In genomic region chr15:52657338-52657737, GRCh38 we compare ENCODE assay signal across 11 cellular contexts. TPM values are rescaled to one million over a fixed set of nuclear protein-coding genes. Genes with fewer than 3 reads are reported as not detected.
DNase-seq lines count a peak whose midpoint lies in the region; ATAC-seq and TF ChIP-seq lines count a peak whose summit lies in the region.
"Had no signal": no experiment of that assay in that cellular context is flagged by ENCODE, and none has a peak within 500 bp of the region (broad histone marks: within the 10 kb centered on the region; RNA-seq: fewer than 3 reads in every experiment).

No MANE protein-coding gene starts in this region.

- TF ChIP-seq POLR2A in transverse colon (IDR thresholded peaks at IDR 0.05), result no peak

- H3K36me3 Mint-ChIP-seq in chondrocyte (ENCODE audit: low read depth) (peaks cover 7% of the 10 kb centered on the region), glutamatergic neuron (ENCODE audit: unreplicated experiment) (no peaks in the 10 kb centered on the region)
- H3K36me3 Mint-ChIP-seq in activated CD4-positive, alpha-beta T cell treated with anti-CD3 and anti-CD28 coated beads for 36 hours (ENCODE audit: low read depth), result peaks cover 22% of the 10 kb centered on the region

- H3K27ac ChIP-seq in KMS-11, result no peak overlapping the region
- H3K27ac ChIP-seq in transverse colon, result peak overlapping the region in 3 of 4 donors; percentile 5 to 38 (median 29)

- H2AFZ ChIP-seq in KMS-11 (ENCODE audit: low read depth), result no peak overlapping the region

- H3K36me3 ChIP-seq in KMS-11 (ENCODE audit: insufficient read depth) (no peaks in the 10 kb centered on the region; the same call in 1 of the 2 replicates), transverse colon (peaks cover 0 to 16% (median 6%) of the 10 kb centered on the region in 4 donors)

- no peak overlapping the region for H3K4me3 ChIP-seq in KMS-11 (IDR thresholded peaks at IDR 0.05; ENCODE audit: insufficient read depth, low read depth, low read length)
- no peak overlapping the region for H3K4me3 ChIP-seq in transverse colon
- H3K4me3 ChIP-seq: mucosa of descending colon had no signal

- POLR2A ChIA-PET in activated CD4-positive, alpha-beta T cell treated with anti-CD3 and anti-CD28 coated beads for 36 hours (lab: Charles Lee), result no interaction called here

- H3K27me3 Mint-ChIP-seq in chondrocyte (ENCODE audit: low read depth), result no peaks in the 10 kb centered on the region
- H3K27me3 Mint-ChIP-seq in activated CD4-positive, alpha-beta T cell treated with anti-CD3 and anti-CD28 coated beads for 36 hours, result no peaks in the 10 kb centered on the region
- H3K27me3 Mint-ChIP-seq in glutamatergic neuron (ENCODE audit: unreplicated experiment), result peaks cover 2% of the 10 kb centered on the region
- H3K27me3 Mint-ChIP-seq: activated CD4-positive, alpha-beta memory T cell treated with anti-CD3 and anti-CD28 coated beads for 36 hours; activated naive CD8-positive, alpha-beta T cell treated with anti-CD3 and anti-CD28 coated beads, Interleukin-2, amount 50 U/mL, for 24 hours had no signal

- H3K4me1 ChIP-seq in KMS-11 (ENCODE audit: low read depth, poor library complexity, severe bottlenecking) (peaks cover 61% of the 10 kb centered on the region), transverse colon (peaks cover 12 to 58% (median 24%) of the 10 kb centered on the region in 4 donors)

- WGBS in transverse colon (ENCODE audit: low coverage in 1 of 2), 2 donors, result 22 to 53% methylated on average over 1 of the region's 1 CpG

- H3K9ac ChIP-seq in KMS-11, result no peak overlapping the region

- no peaks in the 10 kb centered on the region for H3K9me3 ChIP-seq in transverse colon
- H3K9me3 ChIP-seq: mucosa of descending colon had no signal

- H3K4me2 ChIP-seq in KMS-11, result peak overlapping the region; percentile 60; the same call in 1 of the 2 replicates

- intact Hi-C loops in transverse colon (cut with DNase I; ENCODE audit: low total_unique reads), result no loop called here
- intact Hi-C loops in activated CD4-positive, alpha-beta T cell treated with anti-CD3 and anti-CD28 coated beads for 36 hours (cut with DNase I, micrococcal nuclease), result loop anchor here in 1 of 2 experiments (5.0 kb wide), 1 partner anchor 100 kb away; no protein-coding TSS in a partner anchor

- H3K4me3 Mint-ChIP-seq in chondrocyte (ENCODE audit: unreplicated experiment), result no peak overlapping the region
- H3K4me3 Mint-ChIP-seq in activated CD4-positive, alpha-beta T cell treated with anti-CD3 and anti-CD28 coated beads for 36 hours, result no peak overlapping the region
- H3K4me3 Mint-ChIP-seq in glutamatergic neuron (ENCODE audit: unreplicated experiment), result no peak overlapping the region
- H3K4me3 Mint-ChIP-seq: activated CD4-positive, alpha-beta memory T cell treated with anti-CD3 and anti-CD28 coated beads for 36 hours; activated naive CD8-positive, alpha-beta T cell treated with anti-CD3 and anti-CD28 coated beads, Interleukin-2, amount 50 U/mL, for 24 hours had no signal

- CTCF ChIA-PET in activated CD4-positive, alpha-beta T cell treated with anti-CD3 and anti-CD28 coated beads for 36 hours (lab: Charles Lee), result interaction anchor here (1.4 kb wide), 1 partner anchor 77 kb away, joined by 3 read pairs; no protein-coding TSS in a partner anchor

- ATAC-seq in activated CD4-positive, alpha-beta T cell treated with anti-CD3 and anti-CD28 coated beads for 36 hours, result no peak
- ATAC-seq: activated naive CD8-positive, alpha-beta T cell treated with anti-CD3 and anti-CD28 coated beads, Interleukin-2, amount 50 U/mL, for 24 hours; mucosa of descending colon had no signal

- no peaks in the 10 kb centered on the region for H4K20me1 ChIP-seq in KMS-11 (ENCODE audit: insufficient read depth)

- no peaks in the 10 kb centered on the region for H3K9me3 Mint-ChIP-seq in chondrocyte (ENCODE audit: low read depth)
- no peaks in the 10 kb centered on the region for H3K9me3 Mint-ChIP-seq in activated CD4-positive, alpha-beta T cell treated with anti-CD3 and anti-CD28 coated beads for 36 hours (ENCODE audit: low read depth)
- peaks cover 2% of the 10 kb centered on the region for H3K9me3 Mint-ChIP-seq in glutamatergic neuron (ENCODE audit: unreplicated experiment)
- H3K9me3 Mint-ChIP-seq: activated CD4-positive, alpha-beta memory T cell treated with anti-CD3 and anti-CD28 coated beads for 36 hours; activated naive CD8-positive, alpha-beta T cell treated with anti-CD3 and anti-CD28 coated beads, Interleukin-2, amount 50 U/mL, for 24 hours had no signal

- H3K79me2 ChIP-seq in KMS-11 (ENCODE audit: insufficient read depth, low read depth), result peaks cover 40% of the 10 kb centered on the region; the same call in 1 of the 2 replicates

- in situ Hi-C loops in transverse colon (cut with MboI; ENCODE audit: low pct_ligation_motif_present in 1 of 4, low pct_unique_long_range_greater_than_20kb in 1 of 4, low sequenced_read_pairs in 3 of 4) (no loop called here), KBM-7 (cut with MboI; ENCODE audit: low pct_unique_long_range_greater_than_20kb, low sequenced_read_pairs) (no loop called here)

- H3K4me1 Mint-ChIP-seq in chondrocyte (ENCODE audit: low read depth) (peaks cover 43% of the 10 kb centered on the region), glutamatergic neuron (ENCODE audit: low read depth, unreplicated experiment) (peaks cover 21% of the 10 kb centered on the region)
- peaks cover 32% of the 10 kb centered on the region for H3K4me1 Mint-ChIP-seq in activated CD4-positive, alpha-beta T cell treated with anti-CD3 and anti-CD28 coated beads for 36 hours

- TF ChIP-seq CTCF in KMS-11 (conservative IDR thresholded peaks at IDR 0.05; ENCODE audit: low read depth, low read length), result no peak
- no peak for TF ChIP-seq CTCF in chondrocyte (IDR thresholded peaks at IDR 0.05)
- no peak for TF ChIP-seq CTCF in transverse colon (IDR thresholded peaks at IDR 0.05)
- no peak for TF ChIP-seq CTCF in glutamatergic neuron (IDR thresholded peaks at IDR 0.05; ENCODE audit: partially characterized antibody, unreplicated experiment)

- H3K27ac Mint-ChIP-seq in chondrocyte (ENCODE audit: unreplicated experiment) (peak overlapping the region; percentile 66), glutamatergic neuron (ENCODE audit: unreplicated experiment) (no peak overlapping the region)
- no peak overlapping the region for H3K27ac Mint-ChIP-seq in activated CD4-positive, alpha-beta T cell treated with anti-CD3 and anti-CD28 coated beads for 36 hours
- H3K27ac Mint-ChIP-seq: activated CD4-positive, alpha-beta memory T cell treated with anti-CD3 and anti-CD28 coated beads for 36 hours; activated naive CD8-positive, alpha-beta T cell treated with anti-CD3 and anti-CD28 coated beads, Interleukin-2, amount 50 U/mL, for 24 hours had no signal

- DNase-seq in chondrocyte (ENCODE audit: low spot score) (no peak), kidney glomerular epithelial cell (lab: John Stamatoyannopoulos, UW) (peak; percentile 76), transverse colon (no peak), KBM-7 (no peak), glutamatergic neuron (no peak)
- DNase-seq in activated CD4-positive, alpha-beta T cell treated with anti-CD3 and anti-CD28 coated beads for 36 hours, result no peak
- DNase-seq: activated CD4-positive, alpha-beta memory T cell treated with anti-CD3 and anti-CD28 coated beads for 36 hours; activated naive CD8-positive, alpha-beta T cell treated with anti-CD3 and anti-CD28 coated beads, Interleukin-2, amount 50 U/mL, for 24 hours; mucosa of descending colon; NCI-H510A treated with DMSO at 0.1 percent for 48 hours had no signal

- H3K27me3 ChIP-seq in KMS-11 (ENCODE audit: insufficient read depth, low read depth) (no peaks in the 10 kb centered on the region), transverse colon (no peaks in the 10 kb centered on the region)

- no peak for TF ChIP-seq EP300 in transverse colon (IDR thresholded peaks at IDR 0.05; ENCODE audit: low read depth)

RNA-seq across cellular contexts. Expression of gene ATOSA, which starts 21.9 kb away (rescaled TPM):
- total RNA-seq in chondrocyte (18.7 to 38.8 TPM (median 21.9 TPM) in 3 replicates), transverse colon (100 to 1,000 TPM in 1 of 4 donors, 10 to 100 TPM in 3; 41.0 to 149 (median 84.5) TPM), glutamatergic neuron (ENCODE audit: unreplicated experiment) (37.8 TPM)
- 10 to 100 TPM; 13.4 to 13.5 TPM for total RNA-seq in activated CD4-positive, alpha-beta T cell treated with anti-CD3 and anti-CD28 coated beads for 36 hours
